ENCODE assay signal across 8 cellular contexts in genomic region chr11:61581030-61581928, GRCh38. TPM values are rescaled to one million over a fixed set of nuclear protein-coding genes. Genes with fewer than 3 reads are reported as not detected.
DNase-seq lines count a peak whose midpoint lies in the region; ATAC-seq, FAIRE-seq and TF ChIP-seq lines count a peak whose summit lies in the region.

TSS of gene SYT7 (minus strand) at chr11:61581076. CDS start at chr11:61580820, 256 bp downstream.

- intact Hi-C loops in heart right ventricle (cut with DNase I) = loop anchor here in 7 of 10 donors (1.0 to 10.0 kb wide), 6 partner anchors 46 to 104 kb away; no protein-coding TSS in a partner anchor
- intact Hi-C loops in posterior cingulate gyrus (cut with DNase I) = no loop called here

- H3K9me3 ChIP-seq in heart right ventricle (no peaks in the 10 kb centered on the region), upper lobe of left lung (no peaks in the 10 kb centered on the region)

- no peaks in the 10 kb centered on the region for H3K36me3 Mint-ChIP-seq in T-cell

- H3K27me3 ChIP-seq in heart right ventricle (peaks cover 0 to 41% (median 0%) of the 10 kb centered on the region in 7 donors), upper lobe of left lung (peaks cover 4 to 15% (median 10%) of the 10 kb centered on the region in 4 donors)

- WGBS in heart right ventricle, 2 donors = 1% methylated on average over 71 to 96 of the region's 96 CpGs
- 1 to 5% methylated on average over 9 to 27 of the region's 96 CpGs for WGBS in upper lobe of left lung, 2 donors

- peak in 4 of 9 donors; percentile 8 to 32 (median 16) for TF ChIP-seq CTCF in heart right ventricle (IDR thresholded peaks at IDR 0.05)
- peak in 5 of 6 experiments; percentile 35 to 87 (median 76) for TF ChIP-seq CTCF in upper lobe of left lung (IDR thresholded peaks at IDR 0.05)

- DNase-seq in GM12891 (ENCODE audit: insufficient read length, low spot score) (peak; percentile 98), NCI-H146 (lab: John Stamatoyannopoulos, UW) (peak; percentile 95), T-cell (peak; percentile 67 to 96 (median 84)), amniotic stem cell (lab: John Stamatoyannopoulos, UW) (peak; percentile 91), heart right ventricle (peak; percentile 96 to 97), posterior cingulate gyrus (peak; percentile 90 to 99 (median 92)), upper lobe of left lung (peak; percentile 94 to 97)

- H3K27ac ChIP-seq in heart right ventricle (peak within 1 kb of the TSS; percentile 54 to 93 (median 82)), upper lobe of left lung (peak within 1 kb of the TSS; percentile 56 to 88 (median 80))

- peak within 1 kb of the TSS in 1 of 2 donors; percentile 49 for H3K27ac Mint-ChIP-seq in T-cell

- POLR2A ChIA-PET in T-cell (lab: Charles Lee) = interaction anchor here in 1 of 2 donors (0.7 kb wide), 1 partner anchor 165 kb away, joined by 3 read pairs; no protein-coding TSS in a partner anchor

- H3K4me1 ChIP-seq in heart right ventricle (peaks cover 6 to 42% (median 16%) of the 10 kb centered on the region in 9 donors), upper lobe of left lung (peaks cover 10 to 20% (median 14%) of the 10 kb centered on the region in 4 donors)

- H3K4me3 Mint-ChIP-seq in T-cell = peak within 1 kb of the TSS; percentile 60 to 81 (median 79)

- H3K36me3 ChIP-seq in heart right ventricle (no peaks in the 10 kb centered on the region), upper lobe of left lung (peaks cover 0 to 2% (median 0%) of the 10 kb centered on the region in 4 donors)

- FAIRE-seq in GM12891 (lab: Jason Lieb, UNC) = peak; percentile 84

- H3K4me3 ChIP-seq in heart right ventricle = peak within 1 kb of the TSS; percentile 43 to 70 (median 61)
- H3K4me3 ChIP-seq in upper lobe of left lung = peak within 1 kb of the TSS; percentile 38 to 60 (median 53)

- H3K27me3 Mint-ChIP-seq in T-cell = peaks cover 22 to 54% of the 10 kb centered on the region in 2 donors

- peaks cover 9 to 18% (median 10%) of the 10 kb centered on the region in 3 donors for H3K4me1 Mint-ChIP-seq in T-cell

- TF ChIP-seq POLR2A in GM12891 (IDR thresholded peaks at IDR 0.05; ENCODE audit: low read depth, low read length) = no peak
- peak in 1 of 4 donors; percentile 97 for TF ChIP-seq POLR2A in upper lobe of left lung (IDR thresholded peaks at IDR 0.05)

- ATAC-seq in HG02884 (IDR thresholded peaks at IDR 0.05; ENCODE audit: unreplicated experiment) = peak; percentile 78
- ATAC-seq in T-cell (replicated peaks in 1 of 4) = peak; percentile 85 to 92 (median 88)
- peak; percentile 82 to 93 (median 88) for ATAC-seq in heart right ventricle
- peak; percentile 87 to 94 for ATAC-seq in upper lobe of left lung (ENCODE audit: low FRiP score in 2 of 2)

- CTCF ChIA-PET in T-cell (lab: Charles Lee) = no interaction called here

- TF ChIP-seq EP300 in upper lobe of left lung (IDR thresholded peaks at IDR 0.05) = no peak

- H3K9me3 Mint-ChIP-seq in T-cell = no peaks in the 10 kb centered on the region

TF ChIP-seq in GM12891, 5 proteins besides CTCF, POLR2A, EP300 and RAD21:
- TF ChIP-seq SPI1 (IDR thresholded peaks at IDR 0.05; ENCODE audit: low read depth, low read length) (no peak), POU2F2 (IDR thresholded peaks at IDR 0.05; ENCODE audit: low read depth, low read length) (peak; percentile 75; the same call in 1 of the 2 replicates)
TF ChIP-seq in GM12891: peak in this region for 1.

RNA-seq across cellular contexts. Expression of gene SYT7, which starts in this region (rescaled TPM):
- not detected for polyA plus RNA-seq in GM12891 (2012; ENCODE audit: low read depth, missing spikeins)
- total RNA-seq in T-cell = under 1 TPM in 3 of 5 donors, not detected in 2; 0.19 to 0.26 (median 0.20) TPM
- 10 to 100 TPM; 11.5 to 26.1 (median 18.7) TPM for total RNA-seq in heart right ventricle
- polyA plus RNA-seq in heart right ventricle = 10 to 100 TPM; 17.1 to 19.4 TPM
- 1 to 10 TPM; 2.1 to 7.3 (median 4.9) TPM for total RNA-seq in upper lobe of left lung

Comparison
In these comparisons a context has a peak if more than half of its experiments do, and no peak if none do; other contexts are left out.
1. Peak in every context shown above with its lines: DNase-seq, ATAC-seq, H3K4me3 ChIP-seq and H3K27ac ChIP-seq.
2. Peak in DNase-seq and ATAC-seq in T-cell; RNA of the gene not detected or under 1 TPM.